25 cellular contexts compared by ENCODE assay signal in the genomic region with DNA sequence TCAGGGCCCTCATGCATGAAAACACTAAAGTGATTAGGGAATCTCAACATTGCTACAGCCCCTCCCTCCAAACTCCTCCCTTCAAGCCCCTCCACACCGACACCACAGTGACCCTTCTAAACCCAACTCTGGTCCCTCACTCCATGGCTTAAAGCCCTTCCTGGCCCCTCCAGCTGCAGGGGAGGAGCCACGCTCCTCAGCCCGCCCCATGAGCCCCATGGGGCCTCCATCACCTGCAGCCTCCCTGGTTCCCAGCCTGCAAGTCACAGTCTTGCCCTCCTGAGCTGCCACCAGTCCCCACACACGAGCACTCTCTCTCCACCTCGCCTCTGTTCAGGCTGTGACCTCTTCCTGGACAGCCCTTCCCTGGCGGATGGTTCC. TPM values are rescaled to one million over a fixed set of nuclear protein-coding genes. Genes with fewer than 3 reads are reported as not detected.
"Had no signal": no experiment of that assay in that cellular context is flagged by ENCODE, and none has a peak within 500 bp of the region (broad histone marks: within the 10 kb centered on the region; RNA-seq: fewer than 3 reads in every experiment).

No MANE protein-coding gene starts in this region.

- H3K27ac ChIP-seq: neural progenitor cell, psoas muscle, sigmoid colon, testis, tibial artery had no signal

- DNase-seq: effector CD4-positive, alpha-beta T cell; head of caudate nucleus; mesenchymal stem cell; mucosa of descending colon; naive B cell; nucleus accumbens; psoas muscle; right cardiac atrium; sigmoid colon; stimulated activated CD4-positive, alpha-beta T cell treated with anti-CD3 and anti-CD28 coated beads, Interleukin-2, amount 100 ng/mL, for 24 hours; stimulated activated CD4-positive, alpha-beta T cell treated with anti-CD3 and anti-CD28 coated beads, Interleukin-4, amount 100 ng/mL, for 24 hours; stimulated activated naive CD8-positive, alpha-beta T cell treated with anti-CD3 and anti-CD28 coated beads, Interleukin-15, Interleukin-2, amounts not matched to agents 100 U/mL and 50 U/mL, for 24 hours; substantia nigra; testis; tibial artery had no signal

- H3K4me1 Mint-ChIP-seq: naive B cell; stimulated activated memory B cell treated with anti-CD40 and anti-IgM and Interleukin-4, amounts not matched to agents 10 μg/mL and 1 μg/mL and 100 μg/mL, for 72 hours had no signal

- H3K4me2 ChIP-seq: neural progenitor cell had no signal

- H3K36me3 ChIP-seq: neural progenitor cell, sigmoid colon, tibial artery had no signal

- H3K4me3 ChIP-seq: dorsolateral prefrontal cortex, mucosa of descending colon, neural progenitor cell, psoas muscle, sigmoid colon, testis, tibial artery had no signal

- ATAC-seq: left lobe of liver; mucosa of descending colon; psoas muscle; stimulated activated memory B cell treated with anti-CD40 and anti-IgM and Interleukin-4, amounts not matched to agents 10 μg/mL and 1 μg/mL and 100 μg/mL, for 72 hours; stimulated activated naive CD8-positive, alpha-beta T cell treated with anti-CD3 and anti-CD28 coated beads, Interleukin-15, Interleukin-2, amounts not matched to agents 100 U/mL and 50 U/mL, for 24 hours had no signal

- H3K9me3 Mint-ChIP-seq: natural killer cell treated with Interleukin-12 subunit alpha and Interleukin-12 subunit beta and Interleukin-15 and Interleukin-18, amount 100 ng/mL, for 72 hours; neural progenitor cell; stimulated activated memory B cell treated with anti-CD40 and anti-IgM and Interleukin-4, amounts not matched to agents 10 μg/mL and 1 μg/mL and 100 μg/mL, for 72 hours; type B pancreatic cell had no signal

- H3K27me3 ChIP-seq: dorsolateral prefrontal cortex, neural progenitor cell, testis had no signal

- H3K9ac ChIP-seq: neural progenitor cell had no signal

- H3K36me3 Mint-ChIP-seq: mesothelial cell of epicardium; naive B cell; natural killer cell treated with Interleukin-12 subunit alpha and Interleukin-12 subunit beta and Interleukin-15 and Interleukin-18, amount 100 ng/mL, for 72 hours; neural progenitor cell; stimulated activated memory B cell treated with anti-CD40 and anti-IgM and Interleukin-4, amounts not matched to agents 10 μg/mL and 1 μg/mL and 100 μg/mL, for 72 hours; type B pancreatic cell had no signal

- H3K4me1 ChIP-seq: psoas muscle, tibial artery had no signal

- H3K9me3 ChIP-seq: mucosa of descending colon, sigmoid colon, testis had no signal

- H3K4me3 Mint-ChIP-seq: mesothelial cell of epicardium; naive B cell; natural killer cell treated with Interleukin-12 subunit alpha and Interleukin-12 subunit beta and Interleukin-15 and Interleukin-18, amount 100 ng/mL, for 72 hours; neural progenitor cell; stimulated activated memory B cell treated with anti-CD40 and anti-IgM and Interleukin-4, amounts not matched to agents 10 μg/mL and 1 μg/mL and 100 μg/mL, for 72 hours; type B pancreatic cell had no signal

- H3K27ac Mint-ChIP-seq: mesothelial cell of epicardium; naive B cell; natural killer cell treated with Interleukin-12 subunit alpha and Interleukin-12 subunit beta and Interleukin-15 and Interleukin-18, amount 100 ng/mL, for 72 hours; neural progenitor cell; stimulated activated memory B cell treated with anti-CD40 and anti-IgM and Interleukin-4, amounts not matched to agents 10 μg/mL and 1 μg/mL and 100 μg/mL, for 72 hours; type B pancreatic cell had no signal

RNA-seq across cellular contexts. Expression of a gene that starts 31.2 kb away (rescaled TPM):
- total RNA-seq: fibroblast of villous mesenchyme; natural killer cell treated with Interleukin-12 subunit alpha and Interleukin-12 subunit beta and Interleukin-15 and Interleukin-18, amount 100 ng/mL, for 72 hours; osteocyte; skeletal muscle tissue had no signal
